ENCODE assay signal across 2 cellular contexts in genomic region chr6:162845972-162846371, GRCh38.
TF ChIP-seq lines count a peak whose summit lies in the region.

No MANE protein-coding gene starts in this region.

TF ChIP-seq in H1, 55 proteins besides CTCF, POLR2A, EP300 and RAD21:
- no peak for TF ChIP-seq SIRT6 (IDR thresholded peaks at IDR 0.05; ENCODE audit: low read length)
TF ChIP-seq in H1: peak in this region for 0.

TF ChIP-seq in SK-N-SH, 30 proteins besides CTCF, POLR2A, EP300 and RAD21:
- no peak for TF ChIP-seq IRF3 (IDR thresholded peaks at IDR 0.05; ENCODE audit: low read depth, low read length)
- TF ChIP-seq REST (IDR thresholded peaks at IDR 0.05; ENCODE audit: low read depth, low read length) = no peak
- no peak for TF ChIP-seq CHD2 (IDR thresholded peaks at IDR 0.05; ENCODE audit: low read length, partially characterized antibody)
- no peak for TF ChIP-seq FOXM1 (IDR thresholded peaks at IDR 0.05; ENCODE audit: low read depth)
- no peak for TF ChIP-seq NRF1 (IDR thresholded peaks at IDR 0.05; ENCODE audit: low read depth, low read length)
- no peak for TF ChIP-seq MEF2A (IDR thresholded peaks at IDR 0.05; ENCODE audit: borderline replicate concordance, low read depth)
- TF ChIP-seq SMC3 (IDR thresholded peaks at IDR 0.05; ENCODE audit: low read depth, low read length) = no peak
- TF ChIP-seq USF2 (IDR thresholded peaks at IDR 0.05; ENCODE audit: borderline replicate concordance, low read depth, low read length) = no peak
- no peak for TF ChIP-seq ZBTB33 (IDR thresholded peaks at IDR 0.05; ENCODE audit: borderline replicate concordance, low read depth)
- no peak for TF ChIP-seq GATA2 (CRISPR knock-in tag; IDR thresholded peaks at IDR 0.05)
- no peak for TF ChIP-seq POLR2AphosphoS5 (IDR thresholded peaks at IDR 0.05; ENCODE audit: low read depth, low read length)
- no peak for TF ChIP-seq JUND (IDR thresholded peaks at IDR 0.05)
- no peak for TF ChIP-seq MAX (IDR thresholded peaks at IDR 0.05; ENCODE audit: low read depth)
- no peak for TF ChIP-seq GABPA (IDR thresholded peaks at IDR 0.05; ENCODE audit: low read depth)
- no peak for TF ChIP-seq TEAD4 (IDR thresholded peaks at IDR 0.05; ENCODE audit: borderline replicate concordance, insufficient read depth)
TF ChIP-seq in SK-N-SH: peak in this region for 0.
